ENCODE assay signal across 30 cellular contexts in genomic region chr19:28665748-28666147, GRCh38.
"Had no signal": no experiment of that assay in that cellular context is flagged by ENCODE, and none has a peak within 500 bp of the region (broad histone marks: within the 10 kb centered on the region; RNA-seq: fewer than 3 reads in every experiment).

No MANE protein-coding gene starts in this region.

- ATAC-seq: activated CD8-positive, alpha-beta memory T cell treated with anti-CD3 and anti-CD28 coated beads, Interleukin-2, amount 10 ng/mL, durations not matched to agents 7 days and 5 days; activated CD8-positive, alpha-beta T cell treated with anti-CD3 and anti-CD28 coated beads, Interleukin-2, amount 10 ng/mL, durations not matched to agents 7 days and 5 days; activated naive CD8-positive, alpha-beta T cell treated with anti-CD3 and anti-CD28 coated beads, Interleukin-2, amount 50 U/mL, for 24 hours had no signal

- H3K9me3 ChIP-seq: ascending aorta had no signal

- H3K4me3 ChIP-seq: ascending aorta, cardiac muscle cell had no signal

- DNase-seq: activated B cell treated with CpG ODN at 0.5 μM for 24 hours; activated CD4-positive, alpha-beta memory T cell treated with anti-CD3 and anti-CD28 coated beads, Interleukin-2, amount 10 ng/mL, durations not matched to agents 7 days and 5 days; activated CD4-positive, alpha-beta T cell treated with anti-CD3 and anti-CD28 coated beads for 4 hours; activated CD4-positive, alpha-beta T cell treated with anti-CD3 and anti-CD28 coated beads, Interleukin-2, amount 10 ng/mL, durations not matched to agents 7 days and 5 days; activated CD4-positive, alpha-beta T cell treated with anti-CD3 and anti-CD28 coated beads, Interleukin-2, amount 50 U/mL, for 48 hours; activated CD4-positive, CD25-positive, alpha-beta regulatory T cell treated with anti-CD3 and anti-CD28 coated beads, Interleukin-2, amount 50 U/mL, for 72 hours; activated CD8-positive, alpha-beta memory T cell treated with anti-CD3 and anti-CD28 coated beads for 24 hours; activated CD8-positive, alpha-beta memory T cell treated with anti-CD3 and anti-CD28 coated beads, Interleukin-2, amount 10 ng/mL, durations not matched to agents 7 days and 5 days; activated CD8-positive, alpha-beta memory T cell treated with anti-CD3 and anti-CD28 coated beads, Interleukin-2, amount 50 U/mL, for 48 hours; activated CD8-positive, alpha-beta T cell treated with anti-CD3 and anti-CD28 coated beads, Interleukin-2, amount 10 ng/mL, durations not matched to agents 7 days and 5 days; activated effector memory CD4-positive, alpha-beta T cell treated with Interleukin-2 at 50 U/mL for 16 hours; activated gamma-delta T cell; activated naive CD4-positive, alpha-beta T cell treated with anti-CD3 and anti-CD28 coated beads, Interleukin-2, amount 10 ng/mL, durations not matched to agents 7 days and 5 days; activated naive CD4-positive, alpha-beta T cell treated with Interleukin-2 at 50 U/mL for 16 hours; activated naive CD8-positive, alpha-beta T cell treated with anti-CD3 and anti-CD28 coated beads, Interleukin-2, amount 10 ng/mL, durations not matched to agents 7 days and 5 days; activated naive CD8-positive, alpha-beta T cell treated with anti-CD3 and anti-CD28 coated beads, Interleukin-2, amount 50 U/mL, for 24 hours; activated T-cell treated with anti-CD3 and anti-CD28 coated beads, Interleukin-2, amount 50 U/mL, for 24 hours; activated T-cell treated with anti-CD3 and anti-CD28 coated beads, Interleukin-2, amount 50 U/mL, for 48 hours; amygdala; anterior cingulate cortex; caudate nucleus; cerebellar nuclear complex; T-helper 1 cell; T-helper 2 cell; T-helper 9 cell had no signal

- H3K27me3 ChIP-seq: ascending aorta, cardiac muscle cell had no signal

- H3K36me3 ChIP-seq: ascending aorta, cardiac muscle cell had no signal

- H3K27ac ChIP-seq: ascending aorta, cardiac muscle cell, VCaP had no signal

- H3K4me1 ChIP-seq: ascending aorta had no signal

- FAIRE-seq: bronchial epithelial cell, TTC549 had no signal
